9 cellular contexts compared by ENCODE assay signal in the genomic region with DNA sequence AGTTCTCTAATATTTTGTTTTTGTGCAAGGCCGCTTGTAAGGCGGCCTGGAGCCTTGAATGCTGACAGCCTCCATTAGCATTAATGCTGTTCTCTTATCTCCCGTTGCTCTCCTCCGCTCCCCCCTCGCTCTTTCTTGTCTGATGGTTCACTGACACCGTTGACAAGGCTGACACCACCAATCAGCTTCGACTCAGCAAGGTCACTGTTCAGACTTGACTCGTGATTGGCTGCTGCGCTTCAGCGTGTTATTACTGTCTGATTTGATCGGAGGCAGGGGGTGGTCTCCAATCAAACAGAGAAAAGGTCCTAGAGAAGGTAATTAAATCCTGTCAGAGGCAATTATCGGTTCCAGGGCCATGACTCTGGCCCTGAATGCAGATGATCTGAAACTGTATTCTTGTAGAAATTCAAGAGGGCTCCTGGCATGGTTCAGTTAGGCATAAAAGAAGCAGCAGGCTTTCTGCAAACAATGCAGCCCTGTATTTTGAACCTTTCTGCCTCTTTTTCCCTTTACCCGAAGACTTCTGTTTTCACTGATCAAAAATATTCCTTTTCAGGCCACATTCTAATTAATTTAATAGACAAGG. TPM values are rescaled to one million over a fixed set of nuclear protein-coding genes. Genes with fewer than 3 reads are reported as not detected.
DNase-seq lines count a peak whose midpoint lies in the region; ATAC-seq and TF ChIP-seq lines count a peak whose summit lies in the region.
"Had no signal": no experiment of that assay in that cellular context is flagged by ENCODE, and none has a peak within 500 bp of the region (broad histone marks: within the 10 kb centered on the region; RNA-seq: fewer than 3 reads in every experiment).

No MANE protein-coding gene starts in this region.

- no peaks in the 10 kb centered on the region for H3K36me3 ChIP-seq in H7 (replicated peaks; ENCODE audit: control insufficient read depth, insufficient read depth, low read length)

- H3K4me3 Mint-ChIP-seq in activated CD8-positive, alpha-beta T cell treated with anti-CD3 and anti-CD28 coated beads, Interleukin-2, amount 10 ng/mL, durations not matched to agents 7 days and 5 days = no peak overlapping the region

- no peaks in the 10 kb centered on the region for H3K27me3 Mint-ChIP-seq in activated CD8-positive, alpha-beta T cell treated with anti-CD3 and anti-CD28 coated beads, Interleukin-2, amount 10 ng/mL, durations not matched to agents 7 days and 5 days (ENCODE audit: low read depth)

- intact Hi-C loops in right cardiac atrium (cut with DNase I) (no loop called here), posterior cingulate gyrus (cut with DNase I) (loop anchor here (5.0 kb wide), 1 partner anchor 38 kb away; no protein-coding TSS in a partner anchor)

- H3K27ac ChIP-seq in right cardiac atrium (ENCODE audit: low read length) = no peak overlapping the region

- ATAC-seq in SK-N-SH treated with all-trans-retinoic acid at 6 μM for 48 hours = peak; percentile 79; the same call in 2 of the 3 replicates
- ATAC-seq in right cardiac atrium = peak; percentile 66 to 85
- no peak for ATAC-seq in activated CD8-positive, alpha-beta T cell treated with anti-CD3 and anti-CD28 coated beads, Interleukin-2, amount 10 ng/mL, durations not matched to agents 7 days and 5 days

- peak; percentile 56 for DNase-seq in H7
- peak; percentile 23 to 55 (median 44) for DNase-seq in right cardiac atrium
- peak; percentile 44 to 95 (median 76) for DNase-seq in posterior cingulate gyrus
- no peak for DNase-seq in activated CD8-positive, alpha-beta T cell treated with anti-CD3 and anti-CD28 coated beads, Interleukin-2, amount 10 ng/mL, durations not matched to agents 7 days and 5 days
- no peak for DNase-seq in SIG-M5 treated with dmso at 0.1 percent for 504 hours (lab: John Stamatoyannopoulos, UW; ENCODE audit: unreplicated experiment)
- DNase-seq in HuH-7.5 (ENCODE audit: low spot score) = no peak
- no peak for DNase-seq in stimulated activated CD4-positive, alpha-beta T cell treated with anti-CD3 and anti-CD28 coated beads, Interleukin-12 subunit alpha, Interleukin-12 subunit beta, amount 100 ng/mL, for 4 hours
- DNase-seq: NCI-H526 had no signal

- CTCF ChIA-PET in activated CD8-positive, alpha-beta T cell treated with anti-CD3 and anti-CD28 coated beads, Interleukin-2, amount 10 ng/mL, durations not matched to agents 7 days and 5 days (lab: Charles Lee) = no interaction called here

- H3K4me1 ChIP-seq in right cardiac atrium (ENCODE audit: control insufficient read depth, insufficient read depth, low read length) = no peaks in the 10 kb centered on the region

- H3K27me3 ChIP-seq in H7 (ENCODE audit: control insufficient read depth, insufficient read depth, low read length) (no peaks in the 10 kb centered on the region), right cardiac atrium (ENCODE audit: control insufficient read depth, insufficient read depth) (no peaks in the 10 kb centered on the region)

- H3K36me3 Mint-ChIP-seq in activated CD8-positive, alpha-beta T cell treated with anti-CD3 and anti-CD28 coated beads, Interleukin-2, amount 10 ng/mL, durations not matched to agents 7 days and 5 days (ENCODE audit: low read depth) = no peaks in the 10 kb centered on the region

- no peaks in the 10 kb centered on the region for H3K9me3 Mint-ChIP-seq in activated CD8-positive, alpha-beta T cell treated with anti-CD3 and anti-CD28 coated beads, Interleukin-2, amount 10 ng/mL, durations not matched to agents 7 days and 5 days (ENCODE audit: insufficient read depth)

- no peak overlapping the region for H3K27ac Mint-ChIP-seq in activated CD8-positive, alpha-beta T cell treated with anti-CD3 and anti-CD28 coated beads, Interleukin-2, amount 10 ng/mL, durations not matched to agents 7 days and 5 days

- no peaks in the 10 kb centered on the region for H3K9me3 ChIP-seq in right cardiac atrium (ENCODE audit: control insufficient read depth, low read length)

- H3K4me3 ChIP-seq in H7 (ENCODE audit: insufficient read depth, low read depth, low read length) (no peak overlapping the region), right cardiac atrium (ENCODE audit: low read length) (no peak overlapping the region)

- POLR2A ChIA-PET in activated CD8-positive, alpha-beta T cell treated with anti-CD3 and anti-CD28 coated beads, Interleukin-2, amount 10 ng/mL, durations not matched to agents 7 days and 5 days (lab: Charles Lee) = no interaction called here

- 17% methylated on average over 13 of the region's 13 CpGs for WGBS in right cardiac atrium

- H3K4me1 Mint-ChIP-seq in activated CD8-positive, alpha-beta T cell treated with anti-CD3 and anti-CD28 coated beads, Interleukin-2, amount 10 ng/mL, durations not matched to agents 7 days and 5 days (ENCODE audit: low read depth) = no peaks in the 10 kb centered on the region

TF ChIP-seq in SK-N-SH treated with all-trans-retinoic acid at 6 μM for 48 hours, 23 proteins besides CTCF, POLR2A, EP300 and RAD21:
- TF ChIP-seq ARNTL (CRISPR knock-in tag; IDR thresholded peaks at IDR 0.05; ENCODE audit: borderline replicate concordance, low read depth) (no peak), ZFP30 (CRISPR knock-in tag; IDR thresholded peaks at IDR 0.05) (no peak), TCF4 (CRISPR knock-in tag; IDR thresholded peaks at IDR 0.05; ENCODE audit: borderline replicate concordance) (0 out of 2 replicates have a peak, but pooled peaks have one; percentile 26), ZFP3 (CRISPR knock-in tag; IDR thresholded peaks at IDR 0.05) (no peak), BACH2 (CRISPR knock-in tag; IDR thresholded peaks at IDR 0.05; ENCODE audit: borderline replicate concordance) (no peak), ISL1 (CRISPR knock-in tag; IDR thresholded peaks at IDR 0.05) (no peak)
- TF ChIP-seq, protein P1, sequence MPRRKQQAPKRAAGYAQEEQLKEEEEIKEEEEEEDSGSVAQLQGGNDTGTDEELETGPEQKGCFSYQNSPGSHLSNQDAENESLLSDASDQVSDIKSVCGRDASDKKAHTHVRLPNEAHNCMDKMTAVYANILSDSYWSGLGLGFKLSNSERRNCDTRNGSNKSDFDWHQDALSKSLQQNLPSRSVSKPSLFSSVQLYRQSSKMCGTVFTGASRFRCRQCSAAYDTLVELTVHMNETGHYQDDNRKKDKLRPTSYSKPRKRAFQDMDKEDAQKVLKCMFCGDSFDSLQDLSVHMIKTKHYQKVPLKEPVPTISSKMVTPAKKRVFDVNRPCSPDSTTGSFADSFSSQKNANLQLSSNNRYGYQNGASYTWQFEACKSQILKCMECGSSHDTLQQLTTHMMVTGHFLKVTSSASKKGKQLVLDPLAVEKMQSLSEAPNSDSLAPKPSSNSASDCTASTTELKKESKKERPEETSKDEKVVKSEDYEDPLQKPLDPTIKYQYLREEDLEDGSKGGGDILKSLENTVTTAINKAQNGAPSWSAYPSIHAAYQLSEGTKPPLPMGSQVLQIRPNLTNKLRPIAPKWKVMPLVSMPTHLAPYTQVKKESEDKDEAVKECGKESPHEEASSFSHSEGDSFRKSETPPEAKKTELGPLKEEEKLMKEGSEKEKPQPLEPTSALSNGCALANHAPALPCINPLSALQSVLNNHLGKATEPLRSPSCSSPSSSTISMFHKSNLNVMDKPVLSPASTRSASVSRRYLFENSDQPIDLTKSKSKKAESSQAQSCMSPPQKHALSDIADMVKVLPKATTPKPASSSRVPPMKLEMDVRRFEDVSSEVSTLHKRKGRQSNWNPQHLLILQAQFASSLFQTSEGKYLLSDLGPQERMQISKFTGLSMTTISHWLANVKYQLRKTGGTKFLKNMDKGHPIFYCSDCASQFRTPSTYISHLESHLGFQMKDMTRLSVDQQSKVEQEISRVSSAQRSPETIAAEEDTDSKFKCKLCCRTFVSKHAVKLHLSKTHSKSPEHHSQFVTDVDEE (CRISPR knock-in tag; IDR thresholded peaks at IDR 0.05) = peak; percentile 96

RNA-seq across cellular contexts. Expression of a gene that starts 49.3 kb away (rescaled TPM):
- 0.48 and 0.89 TPM in 2 replicates for total RNA-seq in H7 (2014; rRNA removed; shearing (Covaris generic))
- total RNA-seq in right cardiac atrium = 1 to 10 TPM; 2.4 to 3.8 (median 3.6) TPM
- polyA plus RNA-seq in right cardiac atrium = 1.7 TPM
- total RNA-seq in activated CD8-positive, alpha-beta T cell treated with anti-CD3 and anti-CD28 coated beads, Interleukin-2, amount 10 ng/mL, durations not matched to agents 7 days and 5 days = not detected

Comparison
In these comparisons a context has a peak if more than half of its experiments do, and no peak if none do; other contexts are left out.
1. DNase-seq: peak in H7 (single experiment), right cardiac atrium (3 of 3) and posterior cingulate gyrus (10 of 10); none in activated CD8-positive, alpha-beta T cell treated with anti-CD3 and anti-CD28 coated beads, Interleukin-2, amount 10 ng/mL, durations not matched to agents 7 days and 5 days (single experiment), SIG-M5 treated with dmso at 0.1 percent for 504 hours (single experiment), HuH-7.5 (single experiment) and stimulated activated CD4-positive, alpha-beta T cell treated with anti-CD3 and anti-CD28 coated beads, Interleukin-12 subunit alpha, Interleukin-12 subunit beta, amount 100 ng/mL, for 4 hours (single experiment).